ENCODE assay signal across 18 cellular contexts in genomic region chr4:168787334-168787733, GRCh38.
"Had no signal": no experiment of that assay in that cellular context is flagged by ENCODE, and none has a peak within 500 bp of the region (broad histone marks: within the 10 kb centered on the region; RNA-seq: fewer than 3 reads in every experiment).

No MANE protein-coding gene starts in this region.

- H3K36me3 Mint-ChIP-seq: activated naive CD4-positive, alpha-beta T cell treated with anti-CD3 and anti-CD28 coated beads, Interleukin-2, amount 50 U/mL, for 24 hours had no signal

- DNase-seq: activated B cell treated with CpG ODN at 0.5 μM for 24 hours; activated CD4-positive, alpha-beta T cell treated with anti-CD3 and anti-CD28 coated beads for 48 hours; activated CD8-positive, alpha-beta T cell treated with anti-CD3 and anti-CD28 coated beads for 36 hours; activated effector memory CD4-positive, alpha-beta T cell treated with anti-CD3 and anti-CD28 coated beads, Interleukin-2, amount 50 U/mL, for 16 hours; activated T-cell treated with anti-CD3 and anti-CD28 coated beads, Interleukin-2, amount 50 U/mL, for 48 hours; body of pancreas; caudate nucleus; effector CD8-positive, alpha-beta T cell; foreskin melanocyte; stimulated activated CD4-positive, alpha-beta T cell treated with anti-CD3 and anti-CD28 coated beads, Interleukin-15, amount 100 ng/mL, for 24 hours; stimulated activated CD4-positive, alpha-beta T cell treated with anti-CD3 and anti-CD28 coated beads, Interleukin-4, amount 100 ng/mL, for 1 hour; stimulated activated naive CD4-positive, alpha-beta T cell; T-helper 2 cell; tibial artery had no signal

- H3K4me3 Mint-ChIP-seq: activated B cell treated with CpG ODN at 0.5 μM for 24 hours; activated CD8-positive, alpha-beta T cell treated with anti-CD3 and anti-CD28 coated beads for 36 hours; activated naive CD4-positive, alpha-beta T cell treated with anti-CD3 and anti-CD28 coated beads, Interleukin-2, amount 50 U/mL, for 24 hours; neural progenitor cell had no signal

- H3K9me3 Mint-ChIP-seq: activated B cell treated with CpG ODN at 0.5 μM for 24 hours; activated CD8-positive, alpha-beta T cell treated with anti-CD3 and anti-CD28 coated beads for 36 hours; activated naive CD4-positive, alpha-beta T cell treated with anti-CD3 and anti-CD28 coated beads, Interleukin-2, amount 50 U/mL, for 24 hours; neural progenitor cell had no signal

- H3K4me3 ChIP-seq: body of pancreas, coronary artery, neural progenitor cell, tibial artery, vagina had no signal

- H3K9ac ChIP-seq: neural progenitor cell had no signal

- H3K27me3 Mint-ChIP-seq: activated B cell treated with CpG ODN at 0.5 μM for 24 hours had no signal

- H3K27me3 ChIP-seq: neural progenitor cell, tibial artery, vagina had no signal

- H3K36me3 ChIP-seq: neural progenitor cell, tibial artery, vagina had no signal

- H3K4me1 Mint-ChIP-seq: activated naive CD4-positive, alpha-beta T cell treated with anti-CD3 and anti-CD28 coated beads, Interleukin-2, amount 50 U/mL, for 24 hours had no signal

- H3K9me3 ChIP-seq: body of pancreas, tibial artery, vagina had no signal

- H3K27ac Mint-ChIP-seq: activated B cell treated with CpG ODN at 0.5 μM for 24 hours; activated CD8-positive, alpha-beta T cell treated with anti-CD3 and anti-CD28 coated beads for 36 hours; activated naive CD4-positive, alpha-beta T cell treated with anti-CD3 and anti-CD28 coated beads, Interleukin-2, amount 50 U/mL, for 24 hours had no signal

- H3K4me1 ChIP-seq: body of pancreas had no signal

- H3K4me2 ChIP-seq: neural progenitor cell had no signal

- H3K27ac ChIP-seq: body of pancreas, coronary artery, neural progenitor cell, tibial artery, vagina had no signal

- ATAC-seq: activated CD8-positive, alpha-beta T cell treated with anti-CD3 and anti-CD28 coated beads for 36 hours had no signal

- H2AFZ ChIP-seq: neural progenitor cell had no signal
